32 cellular contexts compared by ENCODE assay signal in the genomic region with DNA sequence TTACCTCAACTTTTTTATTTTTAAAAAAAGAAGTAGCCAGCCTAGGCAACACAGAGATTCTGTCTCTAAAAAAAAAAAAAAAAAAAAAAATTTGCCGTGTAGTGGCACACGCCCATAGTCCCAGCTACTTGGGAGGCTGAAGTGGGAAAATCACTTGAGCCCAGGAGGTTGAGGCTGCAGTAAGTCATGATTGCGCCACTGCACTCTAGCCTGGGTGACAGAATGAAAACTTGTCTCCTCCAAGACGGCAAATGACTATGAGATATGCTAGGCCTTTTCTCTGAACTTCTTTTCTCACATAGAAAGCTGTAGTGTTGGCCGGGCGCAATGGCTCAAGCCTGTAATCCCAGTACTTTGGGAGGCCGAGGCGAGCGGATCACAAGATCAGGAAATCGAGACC. TPM values are rescaled to one million over a fixed set of nuclear protein-coding genes. Genes with fewer than 3 reads are reported as not detected.
"Had no signal": no experiment of that assay in that cellular context is flagged by ENCODE, and none has a peak within 500 bp of the region (broad histone marks: within the 10 kb centered on the region; RNA-seq: fewer than 3 reads in every experiment).

No MANE protein-coding gene starts in this region.

- H3K4me3 ChIP-seq: ascending aorta, cardiac muscle cell had no signal

- H3K9me3 ChIP-seq: ascending aorta had no signal

- H3K4me1 ChIP-seq: ascending aorta had no signal

- H3K27me3 ChIP-seq: ascending aorta, cardiac muscle cell had no signal

- H3K27ac ChIP-seq: ascending aorta, cardiac muscle cell, WERI-Rb-1 had no signal

- DNase-seq: activated CD4-positive, alpha-beta memory T cell treated with anti-CD3 and anti-CD28 coated beads, Interleukin-2, amount 10 ng/mL, durations not matched to agents 7 days and 5 days; activated CD4-positive, alpha-beta T cell treated with anti-CD3 and anti-CD28 coated beads for 1 hour; activated CD4-positive, alpha-beta T cell treated with anti-CD3 and anti-CD28 coated beads for 36 hours; activated CD4-positive, alpha-beta T cell treated with anti-CD3 and anti-CD28 coated beads for 48 hours; activated CD4-positive, alpha-beta T cell treated with anti-CD3 and anti-CD28 coated beads, Interleukin-2, amount 10 ng/mL, durations not matched to agents 7 days and 5 days; activated CD4-positive, alpha-beta T cell treated with anti-CD3 and anti-CD28 coated beads, Interleukin-2, amount 50 U/mL, for 48 hours; activated CD4-positive, CD25-positive, alpha-beta regulatory T cell; activated CD8-positive, alpha-beta memory T cell treated with anti-CD3 and anti-CD28 coated beads for 24 hours; activated CD8-positive, alpha-beta memory T cell treated with anti-CD3 and anti-CD28 coated beads, Interleukin-2, amount 10 ng/mL, durations not matched to agents 7 days and 5 days; activated CD8-positive, alpha-beta memory T cell treated with anti-CD3 and anti-CD28 coated beads, Interleukin-2, amount 50 U/mL, for 48 hours; activated CD8-positive, alpha-beta T cell treated with anti-CD3 and anti-CD28 coated beads, Interleukin-2, amount 10 ng/mL, durations not matched to agents 7 days and 5 days; activated effector memory CD4-positive, alpha-beta T cell treated with Interleukin-2 at 50 U/mL for 16 hours; activated gamma-delta T cell; activated naive CD4-positive, alpha-beta T cell treated with anti-CD3 and anti-CD28 coated beads, Interleukin-2, amount 10 ng/mL, durations not matched to agents 7 days and 5 days; activated naive CD4-positive, alpha-beta T cell treated with Interleukin-2 at 50 U/mL for 16 hours; activated naive CD8-positive, alpha-beta T cell treated with anti-CD3 and anti-CD28 coated beads, Interleukin-2, amount 10 ng/mL, durations not matched to agents 7 days and 5 days; activated naive CD8-positive, alpha-beta T cell treated with anti-CD3 and anti-CD28 coated beads, Interleukin-2, amount 50 U/mL, for 24 hours; activated T-cell treated with anti-CD3 and anti-CD28 coated beads, Interleukin-2, amount 50 U/mL, for 24 hours; activated T-cell treated with anti-CD3 and anti-CD28 coated beads, Interleukin-2, amount 50 U/mL, for 48 hours; amygdala; anterior cingulate cortex; caudate nucleus; cerebellar nuclear complex; T-helper 1 cell; T-helper 2 cell; T-helper 9 cell; WERI-Rb-1 had no signal

- ATAC-seq: activated CD4-positive, alpha-beta T cell treated with anti-CD3 and anti-CD28 coated beads for 36 hours; activated CD4-positive, CD25-positive, alpha-beta regulatory T cell treated with anti-CD3 and anti-CD28 coated beads, Interleukin-2, amount 50 U/mL, for 24 hours; activated CD8-positive, alpha-beta memory T cell treated with anti-CD3 and anti-CD28 coated beads, Interleukin-2, amount 10 ng/mL, durations not matched to agents 7 days and 5 days; activated CD8-positive, alpha-beta T cell treated with anti-CD3 and anti-CD28 coated beads, Interleukin-2, amount 10 ng/mL, durations not matched to agents 7 days and 5 days; activated naive CD8-positive, alpha-beta T cell treated with anti-CD3 and anti-CD28 coated beads, Interleukin-2, amount 50 U/mL, for 24 hours; WTC11 had no signal

RNA-seq across cellular contexts. Expression of gene PTCH2, which starts 24.7 kb away (rescaled TPM):
- total RNA-seq: ascending aorta, bronchial epithelial cell had no signal
